ENCODE assay signal across 28 cellular contexts in the genomic region with DNA sequence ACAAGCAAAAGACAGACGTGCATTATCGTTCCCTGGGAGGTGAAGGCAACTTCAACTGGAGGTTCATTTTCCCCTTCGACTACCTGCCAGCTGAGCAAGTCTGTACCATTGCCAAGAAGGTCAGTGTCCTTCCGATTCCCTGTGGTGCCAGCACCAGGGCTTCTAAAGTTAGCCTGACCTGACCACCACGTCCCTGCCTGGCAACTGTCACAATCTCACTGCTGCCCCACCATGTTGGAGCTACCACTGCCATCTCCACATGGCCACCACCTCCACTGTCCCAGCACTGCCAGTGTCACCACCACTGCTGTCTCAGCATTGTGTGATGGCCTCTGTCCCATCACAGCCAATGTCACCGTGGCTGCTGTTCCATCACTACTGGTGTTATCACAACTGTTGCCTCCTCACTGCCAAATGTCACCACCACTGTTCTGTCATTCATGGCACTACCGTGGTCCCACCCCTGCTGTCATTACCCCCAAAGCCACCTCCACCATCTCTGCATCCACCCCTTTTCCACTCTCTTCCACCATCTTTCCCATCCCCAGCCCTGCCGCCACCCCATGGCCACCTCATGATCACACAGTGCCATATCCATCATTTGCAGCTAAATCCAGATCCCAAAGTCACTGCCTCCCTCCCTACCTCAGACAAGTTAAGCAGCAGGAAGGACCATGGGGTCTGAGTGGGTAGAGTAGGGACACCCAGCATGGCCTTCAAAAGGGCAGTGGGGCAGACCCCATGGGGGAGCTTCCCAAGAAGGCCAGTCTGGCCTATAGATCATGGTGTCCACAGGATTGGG.
DNase-seq lines count a peak whose midpoint lies in the region; ATAC-seq, FAIRE-seq and TF ChIP-seq lines count a peak whose summit lies in the region.
"Had no signal": no experiment of that assay in that cellular context is flagged by ENCODE, and none has a peak within 500 bp of the region (broad histone marks: within the 10 kb centered on the region; RNA-seq: fewer than 3 reads in every experiment).

No MANE protein-coding gene starts in this region.

- 67% methylated on average over 8 of the region's 8 CpGs for WGBS in HepG2 (ENCODE audit: low lambda C conversion rate)

- DNase-seq in GM13976 (ENCODE audit: low spot score) (peak; percentile 15), Peyer's patch (peak in 2 of 3 donors; percentile 36), HepG2 (ENCODE audit: low spot score) (no peak), gastrocnemius medialis (peak in 1 of 2 donors; percentile 44), COLO668 (lab: John Stamatoyannopoulos, UW; ENCODE audit: unreplicated experiment) (no peak), NCI-H345 (lab: John Stamatoyannopoulos, UW) (no peak)
- no peak for DNase-seq in NK-92 treated with Interleukin-12 subunit alpha and Interleukin-12 subunit beta, amount 100 ng/mL, for 24 hours (lab: John Stamatoyannopoulos, UW)
- DNase-seq: activated CD8-positive, alpha-beta T cell treated with anti-CD3 and anti-CD28 coated beads, Interleukin-2, amount 10 ng/mL, durations not matched to agents 7 days and 5 days; activated naive CD4-positive, alpha-beta T cell; activated T-cell treated with anti-CD3 and anti-CD28 coated beads, Interleukin-2, amount 50 U/mL, for 4 hours; C1 segment of cervical spinal cord; Caco-2; DMS79; effector CD4-positive, alpha-beta T cell; GF-D8; glutamatergic neuron; mammary epithelial cell; NCI-H1436; NCI-H748 treated with DMSO at 0.1 percent for 48 hours; small intestine; stimulated activated CD4-positive, alpha-beta T cell treated with anti-CD3 and anti-CD28 coated beads, Interleukin-1b, Interleukin-23, amount 100 ng/mL, for 48 hours; T-helper 2 cell had no signal

- TF ChIP-seq RAD21 in HepG2 (CRISPR knock-in tag; IDR thresholded peaks at IDR 0.05), result no peak

- BruUV-seq in HepG2 (replicated peaks; lab: Mats Ljungman, UMichigan), result no TSS peak

- H3K9ac ChIP-seq in HepG2 (ENCODE audit: insufficient read depth, low read depth, low read length), result no peak overlapping the region

- CTCF ChIA-PET in HepG2 (lab: Yijun Ruan, JAX; ENCODE audit: low intra/inter-chr PET ratio, low total read pairs), result no interaction called here

- H3K4me3 ChIP-seq in Peyer's patch (no peak overlapping the region), HepG2 (replicated peaks in 1 of 3; ENCODE audit: insufficient read depth in 1 of 3, low read depth in 2 of 3, low read length in 3 of 3) (no peak overlapping the region), gastrocnemius medialis (no peak overlapping the region)
- H3K4me3 ChIP-seq: adrenal gland, body of pancreas, HAP-1, upper lobe of left lung had no signal

- H3K4me2 ChIP-seq in HepG2 (ENCODE audit: low read depth, low read length), result no peak overlapping the region

- TF ChIP-seq CTCF in GM13976 (IDR thresholded peaks at IDR 0.05; ENCODE audit: borderline replicate concordance, control extremely low read depth, extremely low read depth, insufficient read depth, missing control alignments) (no peak), Peyer's patch (IDR thresholded peaks at IDR 0.05) (no peak), HepG2 (CRISPR knock-in tag; IDR thresholded peaks at IDR 0.05) (no peak), gastrocnemius medialis (IDR thresholded peaks at IDR 0.05 in 4 of 5, conservative IDR thresholded peaks at IDR 0.05 in 1 of 5) (no peak)

- no peaks in the 10 kb centered on the region for H3K79me2 ChIP-seq in HepG2 (ENCODE audit: insufficient read depth, low read length)

- H3K27ac ChIP-seq in Peyer's patch (no peak overlapping the region), HepG2 (ENCODE audit: extremely low read length, insufficient read depth, low read length) (no peak overlapping the region), gastrocnemius medialis (peak overlapping the region in 3 of 4 donors; percentile 3 to 20 (median 10))
- H3K27ac ChIP-seq: adrenal gland, body of pancreas, RWPE1, upper lobe of left lung had no signal

- no peaks in the 10 kb centered on the region for H3K36me3 ChIP-seq in Peyer's patch
- H3K36me3 ChIP-seq in HepG2 (replicated peaks in 1 of 2; ENCODE audit: control insufficient read depth in 1 of 2, insufficient read depth in 2 of 2, low read length in 2 of 2), result no peaks in the 10 kb centered on the region
- H3K36me3 ChIP-seq in gastrocnemius medialis, result peaks cover 0 to 74% of the 10 kb centered on the region in 2 donors
- H3K36me3 ChIP-seq: adrenal gland, HAP-1 had no signal

- H3K9me3 ChIP-seq in Peyer's patch (no peaks in the 10 kb centered on the region), HepG2 (ENCODE audit: low read length) (no peaks in the 10 kb centered on the region), gastrocnemius medialis (no peaks in the 10 kb centered on the region)
- H3K9me3 ChIP-seq: adrenal gland, body of pancreas, Caco-2, HAP-1, upper lobe of left lung had no signal

- POLR2A ChIA-PET in HepG2 (lab: Yijun Ruan, JAX), result no interaction called here

- intact Hi-C loops in HepG2 (cut with micrococcal nuclease; ENCODE audit: unreplicated experiment), result no loop called here
- intact Hi-C loops in gastrocnemius medialis (cut with DNase I; ENCODE audit: low total_unique reads), result no loop called here

- no peak overlapping the region for H2AFZ ChIP-seq in HepG2 (ENCODE audit: low read length)

- TF ChIP-seq POLR2A in Peyer's patch (IDR thresholded peaks at IDR 0.05) (no peak), HepG2 (IDR thresholded peaks at IDR 0.05; ENCODE audit: insufficient read depth in 1 of 2, low read depth in 2 of 2, low read length in 2 of 2) (no peak), gastrocnemius medialis (IDR thresholded peaks at IDR 0.05) (no peak)

- TF ChIP-seq EP300 in HepG2 (IDR thresholded peaks at IDR 0.05; ENCODE audit: low read depth in 2 of 2, low read length in 2 of 2), result no peak
- no peak for TF ChIP-seq EP300 in HepG2 (CRISPR knock-in tag; IDR thresholded peaks at IDR 0.05; ENCODE audit: borderline replicate concordance)

- H4K20me1 ChIP-seq in HepG2 (ENCODE audit: insufficient read depth, low read length), result no peaks in the 10 kb centered on the region

- no peak for FAIRE-seq in HepG2 (lab: Jason Lieb, UNC)
- FAIRE-seq: GM19239, small intestine had no signal

- in situ Hi-C loops in GM13976 (cut with MboI; ENCODE audit: low sequenced_read_pairs, unreplicated experiment), result no loop called here
- in situ Hi-C loops in HepG2 (cut with HindIII; ENCODE audit: extremely low pct_ligation_motif_present, low pct_unique_long_range_greater_than_20kb), result loop anchor here (5.0 kb wide), 1 partner anchor 122 kb away; no protein-coding TSS in a partner anchor
- in situ Hi-C loops in gastrocnemius medialis (cut with MboI; ENCODE audit: low sequenced_read_pairs in 4 of 4), result no loop called here

- ATAC-seq in HepG2 (no peak), gastrocnemius medialis (peak in 1 of 2 donors; percentile 37)
- ATAC-seq: activated CD8-positive, alpha-beta T cell treated with anti-CD3 and anti-CD28 coated beads, Interleukin-2, amount 10 ng/mL, durations not matched to agents 7 days and 5 days; activated T-cell treated with anti-CD3 and anti-CD28 coated beads, Interleukin-2, amount 50 U/mL, for 4 hours; body of pancreas had no signal

- H3K4me1 ChIP-seq in Peyer's patch (no peaks in the 10 kb centered on the region), HepG2 (ENCODE audit: insufficient read depth, low read length) (no peaks in the 10 kb centered on the region), gastrocnemius medialis (peaks cover 13 to 23% of the 10 kb centered on the region in 2 donors)
- H3K4me1 ChIP-seq: adrenal gland, body of pancreas, Caco-2, HAP-1, upper lobe of left lung had no signal

- H3K27me3 ChIP-seq in Peyer's patch (no peaks in the 10 kb centered on the region), HepG2 (ENCODE audit: control insufficient read depth in 1 of 2, insufficient read depth in 2 of 2, low read length in 2 of 2) (peaks cover 0 to 2% of the 10 kb centered on the region in 2 experiments; a peak in 1 of 5 replicates), gastrocnemius medialis (no peaks in the 10 kb centered on the region)
- H3K27me3 ChIP-seq: adrenal gland, body of pancreas, upper lobe of left lung had no signal

TF ChIP-seq in HepG2, 621 proteins besides CTCF, POLR2A, EP300 and RAD21:
- TF ChIP-seq CREB1 (IDR thresholded peaks at IDR 0.05) (peak; percentile 11; the same call in 1 of the 2 replicates), CREB1 (CRISPR knock-in tag; IDR thresholded peaks at IDR 0.05) (no peak)
- TF ChIP-seq, protein P1, sequence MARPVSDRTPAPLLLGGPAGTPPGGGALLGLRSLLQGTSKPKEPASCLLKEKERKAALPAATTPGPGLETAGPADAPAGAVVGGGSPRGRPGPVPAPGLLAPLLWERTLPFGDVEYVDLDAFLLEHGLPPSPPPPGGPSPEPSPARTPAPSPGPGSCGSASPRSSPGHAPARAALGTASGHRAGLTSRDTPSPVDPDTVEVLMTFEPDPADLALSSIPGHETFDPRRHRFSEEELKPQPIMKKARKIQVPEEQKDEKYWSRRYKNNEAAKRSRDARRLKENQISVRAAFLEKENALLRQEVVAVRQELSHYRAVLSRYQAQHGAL (CRISPR knock-in tag; IDR thresholded peaks at IDR 0.05; ENCODE audit: not compliant biosample characterization), result no peak

Comparison
In these comparisons a context has a peak if more than half of its experiments do, and no peak if none do; other contexts are left out.
1. DNase-seq: peak in GM13976 (single experiment) and Peyer's patch (2 of 3); none in HepG2 (single experiment), COLO668 (single experiment), NCI-H345 (single experiment) and NK-92 treated with Interleukin-12 subunit alpha and Interleukin-12 subunit beta, amount 100 ng/mL, for 24 hours (single experiment).
2. H3K27ac ChIP-seq: peak in gastrocnemius medialis (3 of 4); none in Peyer's patch (0 of 4) and HepG2 (single experiment).